Comparison of ENCODE assay signal across 19 cellular contexts in genomic region chr20:57791178-57791945, GRCh38.
"Had no signal": no experiment of that assay in that cellular context is flagged by ENCODE, and none has a peak within 500 bp of the region (broad histone marks: within the 10 kb centered on the region; RNA-seq: fewer than 3 reads in every experiment).

No MANE protein-coding gene starts in this region.

- H3K27me3 ChIP-seq: esophagus muscularis mucosa, gastroesophageal sphincter, heart left ventricle, ovary, tibial artery, vagina had no signal

- H3K36me3 ChIP-seq: esophagus muscularis mucosa, gastroesophageal sphincter, heart left ventricle, ovary, tibial artery, vagina had no signal

- H3K27me3 Mint-ChIP-seq: activated T-cell treated with anti-CD3 and anti-CD28 coated beads, Interleukin-2, amount 50 U/mL, for 24 hours had no signal

- H3K9me3 ChIP-seq: esophagus muscularis mucosa, gastroesophageal sphincter, heart left ventricle, ovary, tibial artery, vagina had no signal

- ATAC-seq: activated CD8-positive, alpha-beta T cell treated with anti-CD3 and anti-CD28 coated beads, Interleukin-2, amount 10 ng/mL, durations not matched to agents 7 days and 5 days; gastroesophageal sphincter; naive thymus-derived CD4-positive, alpha-beta T cell had no signal

- DNase-seq: activated CD4-positive, alpha-beta T cell treated with anti-CD3 and anti-CD28 coated beads, Interleukin-2, amount 10 ng/mL, durations not matched to agents 24 days and 14 days; activated CD8-positive, alpha-beta T cell treated with anti-CD3 and anti-CD28 coated beads, Interleukin-2, amount 10 ng/mL, durations not matched to agents 7 days and 5 days; activated naive CD4-positive, alpha-beta T cell treated with anti-CD3 and anti-CD28 coated beads, Interleukin-2, amount 50 U/mL, for 16 hours; activated T-cell treated with anti-CD3 and anti-CD28 coated beads, Interleukin-2, amount 50 U/mL, for 24 hours; naive thymus-derived CD4-positive, alpha-beta T cell; ovary; stimulated activated CD4-positive, alpha-beta T cell treated with anti-CD3 and anti-CD28 coated beads, Interleukin-12 subunit alpha, Interleukin-12 subunit beta, amount 100 ng/mL, for 4 hours; stimulated activated CD4-positive, alpha-beta T cell treated with anti-CD3 and anti-CD28 coated beads, Interleukin-1b, Interleukin-23, amount 100 ng/mL, for 48 hours; stimulated activated naive CD4-positive, alpha-beta T cell treated with Interleukin-2 at 50 U/mL for 16 hours; T-helper 1 cell; T-helper 9 cell; tibial artery had no signal

- H3K9me3 Mint-ChIP-seq: activated CD4-positive, alpha-beta T cell treated with anti-CD3 and anti-CD28 coated beads, Interleukin-2, amount 10 ng/mL, durations not matched to agents 24 days and 14 days; activated T-cell treated with anti-CD3 and anti-CD28 coated beads, Interleukin-2, amount 50 U/mL, for 24 hours; central memory CD8-positive, alpha-beta T cell had no signal

- H3K36me3 Mint-ChIP-seq: memory B cell; naive thymus-derived CD4-positive, alpha-beta T cell had no signal

- H3K4me1 ChIP-seq: esophagus muscularis mucosa, gastroesophageal sphincter, tibial artery, vagina had no signal

- H3K4me3 Mint-ChIP-seq: activated CD4-positive, alpha-beta T cell treated with anti-CD3 and anti-CD28 coated beads, Interleukin-2, amount 10 ng/mL, durations not matched to agents 24 days and 14 days; activated CD8-positive, alpha-beta T cell treated with anti-CD3 and anti-CD28 coated beads, Interleukin-2, amount 10 ng/mL, durations not matched to agents 7 days and 5 days; activated T-cell treated with anti-CD3 and anti-CD28 coated beads, Interleukin-2, amount 50 U/mL, for 24 hours; central memory CD8-positive, alpha-beta T cell; memory B cell; naive thymus-derived CD4-positive, alpha-beta T cell had no signal

- H3K27ac ChIP-seq: coronary artery, esophagus muscularis mucosa, gastroesophageal sphincter, ovary, tibial artery, vagina had no signal

- H3K4me3 ChIP-seq: coronary artery, esophagus muscularis mucosa, gastroesophageal sphincter, heart left ventricle, ovary, tibial artery, vagina had no signal

- H3K27ac Mint-ChIP-seq: activated CD4-positive, alpha-beta T cell treated with anti-CD3 and anti-CD28 coated beads, Interleukin-2, amount 10 ng/mL, durations not matched to agents 24 days and 14 days; activated CD8-positive, alpha-beta T cell treated with anti-CD3 and anti-CD28 coated beads, Interleukin-2, amount 10 ng/mL, durations not matched to agents 7 days and 5 days; activated T-cell treated with anti-CD3 and anti-CD28 coated beads, Interleukin-2, amount 50 U/mL, for 24 hours; memory B cell; naive thymus-derived CD4-positive, alpha-beta T cell had no signal

- H3K4me1 Mint-ChIP-seq: activated CD4-positive, alpha-beta T cell treated with anti-CD3 and anti-CD28 coated beads, Interleukin-2, amount 10 ng/mL, durations not matched to agents 24 days and 14 days; central memory CD8-positive, alpha-beta T cell; memory B cell had no signal
